Comparison of ENCODE assay signal across 8 cellular contexts in the genomic region with DNA sequence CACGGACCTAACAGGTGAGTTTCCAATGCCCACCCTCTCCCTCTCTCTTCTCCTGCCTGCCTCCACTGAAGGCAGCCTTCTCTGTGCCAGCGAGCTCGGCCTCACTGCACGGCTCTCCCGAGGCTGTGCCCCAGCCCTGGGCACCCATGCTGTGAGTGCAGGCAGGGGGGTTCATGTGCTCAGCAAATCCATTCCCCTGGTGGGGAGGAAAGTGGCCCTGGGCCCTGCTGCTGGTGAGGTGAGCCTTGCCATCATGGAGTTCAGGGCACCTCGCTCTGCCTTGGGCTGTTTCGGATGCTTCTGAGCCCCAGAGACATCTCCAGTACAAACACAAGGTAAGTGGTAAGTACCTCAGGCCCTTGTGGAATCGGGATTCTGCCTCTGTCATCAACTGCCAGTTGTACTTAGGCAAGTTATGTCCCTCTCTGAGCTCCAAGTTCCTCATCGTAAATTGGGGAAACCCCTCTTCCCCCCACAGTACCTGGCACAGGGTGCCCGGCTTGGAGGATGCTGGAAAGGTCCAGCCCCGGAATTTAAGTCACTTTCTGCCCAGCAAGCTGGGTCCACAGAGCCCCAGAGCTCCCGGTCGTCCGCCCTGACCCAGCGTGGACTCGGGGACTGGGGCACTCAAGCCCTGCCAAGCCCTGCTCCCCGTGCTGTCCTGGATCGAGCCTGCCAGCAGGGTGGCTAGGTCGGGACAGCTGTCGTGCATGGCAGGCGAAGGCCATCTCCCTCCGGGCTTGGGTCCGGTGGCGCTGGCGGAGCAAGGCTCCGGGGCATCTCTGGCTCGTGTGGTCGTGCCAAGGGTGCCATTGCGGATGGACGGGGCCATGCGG. TPM values are rescaled to one million over a fixed set of nuclear protein-coding genes. Genes with fewer than 3 reads are reported as not detected.
A peak's percentile ranks its signal among the peaks of the same experiment; 100 is the strongest.
DNase-seq lines count a peak whose midpoint lies in the region; ATAC-seq, FAIRE-seq and TF ChIP-seq lines count a peak whose summit lies in the region.

No MANE protein-coding gene starts in this region.

- H3K4me3 ChIP-seq in OCI-LY1 (ENCODE audit: low read depth, low read length, poor library complexity, severe bottlenecking) (peak overlapping the region; percentile 85), duodenal mucosa (ENCODE audit: low read depth in 1 of 2, low read length in 2 of 2) (peak overlapping the region; percentile 76 to 84), mucosa of descending colon (no peak overlapping the region)

- H3F3A ChIP-seq in OCI-LY1 (ENCODE audit: insufficient read depth, low read length), result no peaks in the 10 kb centered on the region; the same call in 1 of the 2 replicates

- H3K36me3 ChIP-seq in OCI-LY1 (ENCODE audit: insufficient read depth, low read length), result peaks cover 25% of the 10 kb centered on the region; the same call in 1 of the 2 replicates
- H3K36me3 ChIP-seq in duodenal mucosa (ENCODE audit: control insufficient read depth in 1 of 2, insufficient read depth in 2 of 2, low read length in 2 of 2), result peaks cover 18 to 50% of the 10 kb centered on the region in 2 donors
- peaks cover 4% of the 10 kb centered on the region for H3K36me3 ChIP-seq in mucosa of descending colon (ENCODE audit: low read depth)

- H3K9ac ChIP-seq in OCI-LY1 (ENCODE audit: low read length), result peak overlapping the region; percentile 73
- peak overlapping the region; percentile 26 to 91 for H3K9ac ChIP-seq in duodenal mucosa (ENCODE audit: low read depth in 1 of 2, low read length in 2 of 2)

- no peak for TF ChIP-seq CTCF in OCI-LY1 (IDR thresholded peaks at IDR 0.05; ENCODE audit: low read length)
- TF ChIP-seq CTCF in mucosa of descending colon (IDR thresholded peaks at IDR 0.05), result no peak

- H3K27ac ChIP-seq in OCI-LY1 (ENCODE audit: low read depth, low read length, poor library complexity, severe bottlenecking) (no peak overlapping the region), duodenal mucosa (ENCODE audit: low read depth, low read length) (no peak overlapping the region)

- intact Hi-C loops in mucosa of descending colon (cut with DNase I, micrococcal nuclease), result no loop called here

- H3K4me1 ChIP-seq in OCI-LY1 (ENCODE audit: insufficient read depth, low read length, severe bottlenecking) (peaks cover 21% of the 10 kb centered on the region), duodenal mucosa (ENCODE audit: control insufficient read depth in 1 of 2, insufficient read depth in 2 of 2, low read length in 2 of 2) (peaks cover 16 to 28% of the 10 kb centered on the region in 2 donors), mucosa of descending colon (ENCODE audit: low read depth) (peaks cover 17% of the 10 kb centered on the region)

- ATAC-seq in GM18868 (IDR thresholded peaks at IDR 0.05; ENCODE audit: unreplicated experiment) (peak; percentile 9), HG02759 (IDR thresholded peaks at IDR 0.05; ENCODE audit: unreplicated experiment) (peak; percentile 11), mucosa of descending colon (peak; percentile 19)

- H2AFZ ChIP-seq in OCI-LY1 (ENCODE audit: low read length), result no peak overlapping the region

- H3K9me3 ChIP-seq in OCI-LY1 (ENCODE audit: low read length) (no peaks in the 10 kb centered on the region), duodenal mucosa (ENCODE audit: control insufficient read depth in 1 of 2, low read length in 2 of 2) (no peaks in the 10 kb centered on the region), mucosa of descending colon (no peaks in the 10 kb centered on the region)

- peak in 2 of 3 donors; percentile 43 to 55 for DNase-seq in mucosa of descending colon
- DNase-seq in NCI-H2107 treated with DMSO at 0.1 percent for 48 hours (lab: John Stamatoyannopoulos, UW; ENCODE audit: unreplicated experiment), result no peak
- DNase-seq in stimulated activated CD4-positive, alpha-beta T cell treated with anti-CD3 and anti-CD28 coated beads, Interleukin-4, amount 100 ng/mL, for 24 hours, result no peak
- DNase-seq in RCC 7860 (ENCODE audit: low spot score), result no peak

- H4K20me1 ChIP-seq in OCI-LY1 (ENCODE audit: insufficient read depth, low read length), result no peaks in the 10 kb centered on the region

- H3K4me2 ChIP-seq in OCI-LY1 (ENCODE audit: low read length), result peak overlapping the region; percentile 91

- H3K27me3 ChIP-seq in OCI-LY1 (ENCODE audit: insufficient read depth, low read length) (no peaks in the 10 kb centered on the region), duodenal mucosa (ENCODE audit: control insufficient read depth in 1 of 2, insufficient read depth in 2 of 2, low read length in 2 of 2) (no peaks in the 10 kb centered on the region)

- no peak for FAIRE-seq in RCC 7860 (lab: Jason Lieb, UNC)

- H3K79me2 ChIP-seq in OCI-LY1 (ENCODE audit: insufficient read depth, low read length), result no peaks in the 10 kb centered on the region

- H3K9me2 ChIP-seq in OCI-LY1 (ENCODE audit: low read depth, low read length), result no peaks in the 10 kb centered on the region

RNA-seq across cellular contexts. Expression of a gene that starts 0.7 kb away (rescaled TPM):
- total RNA-seq in mucosa of descending colon, result 10 to 100 TPM; 28.3 to 47.8 (median 40.4) TPM

RNA-seq across cellular contexts. Expression of a gene that starts 41.4 kb away (rescaled TPM):
- total RNA-seq in mucosa of descending colon, result 10 to 100 TPM; 18.2 to 32.3 (median 21.3) TPM

RNA-seq across cellular contexts. Expression of a gene that starts 41.7 kb away (rescaled TPM):
- 1 to 10 TPM in 1 of 3 donors, under 1 TPM in 2; 0.22 to 1.8 (median 0.98) TPM for total RNA-seq in mucosa of descending colon

Comparison
In these comparisons a context has a peak if more than half of its experiments do, and no peak if none do; other contexts are left out.
1. DNase-seq: peak in mucosa of descending colon (2 of 3); none in NCI-H2107 treated with DMSO at 0.1 percent for 48 hours (single experiment), stimulated activated CD4-positive, alpha-beta T cell treated with anti-CD3 and anti-CD28 coated beads, Interleukin-4, amount 100 ng/mL, for 24 hours (single experiment) and RCC 7860 (single experiment).
2. Peak in every context shown above with its lines, with median percentiles within 50 percentile points of each other: ATAC-seq.